ENCODE assay signal across 3 cellular contexts in the genomic region with DNA sequence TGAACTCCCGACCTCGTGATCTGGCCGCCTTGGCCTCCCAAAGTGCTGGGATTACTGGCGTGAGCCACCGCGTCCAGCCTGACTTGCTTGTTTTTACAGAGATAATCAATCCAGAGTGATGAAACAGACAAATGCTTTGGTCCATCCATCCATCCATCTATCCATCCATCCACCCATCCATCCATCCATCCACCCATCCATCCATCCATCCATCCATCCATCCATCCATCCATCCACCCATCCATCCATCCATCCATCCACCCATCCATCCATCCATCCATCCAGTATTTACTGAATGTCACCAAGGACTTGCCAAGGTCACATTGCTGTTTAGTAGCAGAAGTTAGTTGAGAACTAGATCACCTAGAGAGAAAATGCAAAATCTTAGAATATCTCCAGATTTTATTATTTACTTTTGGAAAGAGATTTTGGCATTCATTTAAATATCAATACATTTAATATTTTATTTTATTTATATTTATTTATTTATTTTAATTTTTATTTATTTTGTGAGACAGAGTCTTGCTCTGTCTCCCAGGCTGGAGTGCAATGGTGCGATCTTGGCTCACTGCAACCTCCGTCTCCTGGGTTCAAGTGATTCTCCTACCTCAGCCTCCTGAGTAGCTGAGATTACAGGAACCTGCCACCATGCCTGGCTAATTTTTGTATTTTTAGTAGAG. TPM values are rescaled to one million over a fixed set of nuclear protein-coding genes. Genes with fewer than 3 reads are reported as not detected.
DNase-seq lines count a peak whose midpoint lies in the region; ATAC-seq and TF ChIP-seq lines count a peak whose summit lies in the region.
"Not testable (repeated sequence)": the region's sequence is repeated elsewhere in the genome, so short reads cannot be mapped to it uniquely, and the experiment has no call there.

No MANE protein-coding gene starts in this region.

- DNase-seq in WTC11 (ENCODE audit: low spot score); neural progenitor cell (ENCODE audit: low spot score): not testable (repeated sequence)

- H3K4me3 Mint-ChIP-seq in WTC11, result not testable (repeated sequence)
- peak overlapping the region; percentile 46 for H3K4me3 Mint-ChIP-seq in neural progenitor cell

- H3K9me3 ChIP-seq in HEK293 (ENCODE audit: control insufficient read depth, insufficient read depth, low read depth, low read length); neural progenitor cell (ENCODE audit: low read depth): not testable (repeated sequence)

- not testable (repeated sequence) for H3K4me3 ChIP-seq in HEK293 (ENCODE audit: low read depth, low read length); neural progenitor cell

- not testable (repeated sequence) for H3K27ac Mint-ChIP-seq in WTC11, neural progenitor cell

- not testable (repeated sequence) for H3K36me3 Mint-ChIP-seq in WTC11, neural progenitor cell

- POLR2A ChIA-PET in HEK293 (lab: Yijun Ruan, JAX), result interaction anchor here (1.5 kb wide), 1 partner anchor 35 kb away, joined by 3 read pairs; a partner anchor contains a TSS
- POLR2A ChIA-PET in WTC11 (lab: Charles Lee), result not testable (repeated sequence)

- not testable (repeated sequence) for H2AFZ ChIP-seq in neural progenitor cell (replicated peaks)

- CTCF ChIA-PET in HEK293 (lab: Yijun Ruan, JAX), result interaction anchor here (0.7 to 1.7 kb wide), 3 partner anchors 77 to 296 kb away, joined by 3 to 4 read pairs (median 4); no protein-coding TSS in a partner anchor
- CTCF ChIA-PET in WTC11 (lab: Charles Lee), result not testable (repeated sequence)

- not testable (repeated sequence) for H3K4me2 ChIP-seq in neural progenitor cell

- H3K9ac ChIP-seq in neural progenitor cell, result not testable (repeated sequence)

- H4K20me1 ChIP-seq in neural progenitor cell (ENCODE audit: low read depth), result not testable (repeated sequence)

- not testable (repeated sequence) for H3K4me1 Mint-ChIP-seq in WTC11, neural progenitor cell

- H3K27ac ChIP-seq in HEK293 (ENCODE audit: extremely low read depth, low read depth, low read length); neural progenitor cell: not testable (repeated sequence)

- H3K27me3 ChIP-seq in neural progenitor cell, result not testable (repeated sequence)

- H3K27me3 Mint-ChIP-seq in WTC11 (ENCODE audit: low read depth); neural progenitor cell (ENCODE audit: insufficient read depth, low read depth): not testable (repeated sequence)

- ATAC-seq in WTC11, result not testable (repeated sequence)

- H3K36me3 ChIP-seq in HEK293 (ENCODE audit: control insufficient read depth in 2 of 2, insufficient read depth in 1 of 2, low read length in 2 of 2); neural progenitor cell: not testable (repeated sequence)

- H3K9me3 Mint-ChIP-seq in WTC11, neural progenitor cell: not testable (repeated sequence)

- not testable (repeated sequence) for H3K79me2 ChIP-seq in neural progenitor cell (ENCODE audit: low read depth)

- not testable (repeated sequence) for H3F3A ChIP-seq in neural progenitor cell (ENCODE audit: low read depth)

- not testable (repeated sequence) for H3K4me1 ChIP-seq in HEK293 (ENCODE audit: control insufficient read depth, insufficient read depth, low read length); neural progenitor cell

- TF ChIP-seq CTCF in HEK293 (tag by site-specific recombination; IDR thresholded peaks at IDR 0.05); WTC11 (IDR thresholded peaks at IDR 0.05); neural progenitor cell (IDR thresholded peaks at IDR 0.05): not testable (repeated sequence)

TF ChIP-seq in HEK293, 187 proteins besides CTCF, POLR2A, EP300 and RAD21:
- TF ChIP-seq ZNF366 (tag by site-specific recombination; conservative IDR thresholded peaks at IDR 0.05), result peak; percentile 95

TF ChIP-seq in WTC11, 78 proteins besides CTCF, POLR2A, EP300 and RAD21:
- TF ChIP-seq HMGA2 (CRISPR knock-in tag; IDR thresholded peaks at IDR 0.05), result peak; percentile 95

RNA-seq across cellular contexts. Expression of a gene that starts 34.9 kb away (rescaled TPM):
- total RNA-seq in WTC11 (2021) (256 to 288 TPM (median 275 TPM) in 3 replicates), neural progenitor cell (ENCODE audit: low replicate concordance) (486 and 664 TPM in 2 replicates)
